Comparison of ENCODE assay signal across 29 cellular contexts in genomic region chr10:5898163-5898562, GRCh38.
"Had no signal": no experiment of that assay in that cellular context is flagged by ENCODE, and none has a peak within 500 bp of the region (broad histone marks: within the 10 kb centered on the region; RNA-seq: fewer than 3 reads in every experiment).

No MANE protein-coding gene starts in this region.

- H3K27me3 Mint-ChIP-seq: activated CD4-positive, alpha-beta memory T cell treated with anti-CD3 and anti-CD28 coated beads for 36 hours; activated CD4-positive, alpha-beta T cell treated with anti-CD3 and anti-CD28 coated beads, Interleukin-2, amount 10 ng/mL, durations not matched to agents 7 days and 5 days; activated naive CD4-positive, alpha-beta T cell treated with anti-CD3 and anti-CD28 coated beads, Interleukin-2, amount 10 ng/mL, durations not matched to agents 7 days and 5 days; activated naive CD8-positive, alpha-beta T cell treated with anti-CD3 and anti-CD28 coated beads for 36 hours had no signal

- H3K27ac ChIP-seq: brain microvascular endothelial cell, Peyer's patch, RWPE1, SJSA1 had no signal

- H3K4me3 ChIP-seq: Peyer's patch, SJSA1 had no signal

- H3K4me3 Mint-ChIP-seq: activated CD4-positive, alpha-beta memory T cell treated with anti-CD3 and anti-CD28 coated beads for 36 hours; activated CD4-positive, alpha-beta T cell treated with anti-CD3 and anti-CD28 coated beads, Interleukin-2, amount 10 ng/mL, durations not matched to agents 7 days and 5 days; activated naive CD4-positive, alpha-beta T cell treated with anti-CD3 and anti-CD28 coated beads, Interleukin-2, amount 10 ng/mL, durations not matched to agents 7 days and 5 days; activated naive CD8-positive, alpha-beta T cell treated with anti-CD3 and anti-CD28 coated beads for 36 hours; activated T-cell treated with anti-CD3 and anti-CD28 coated beads, Interleukin-2, amount 50 U/mL, for 72 hours had no signal

- FAIRE-seq: TTC549 had no signal

- H3K27ac Mint-ChIP-seq: activated CD4-positive, alpha-beta memory T cell treated with anti-CD3 and anti-CD28 coated beads for 36 hours; activated naive CD4-positive, alpha-beta T cell treated with anti-CD3 and anti-CD28 coated beads, Interleukin-2, amount 10 ng/mL, durations not matched to agents 7 days and 5 days; activated naive CD8-positive, alpha-beta T cell treated with anti-CD3 and anti-CD28 coated beads for 36 hours; activated T-cell treated with anti-CD3 and anti-CD28 coated beads, Interleukin-2, amount 50 U/mL, for 72 hours; activated T-helper 2 cell treated with anti-CD3 and anti-CD28 coated beads, Interferon-gamma antibody, Interleukin-2, Interleukin-4, amounts not matched to agents 10 μg/mL and 5 μg/mL and 100 μg/mL, durations not matched to agents 14 hours and 24 hours and 36 hours had no signal

- ATAC-seq: activated T-cell treated with anti-CD3 and anti-CD28 coated beads, Interleukin-2, amount 50 U/mL, for 72 hours; SK-N-SH treated with all-trans-retinoic acid at 6 μM for 48 hours had no signal

- H3K4me1 ChIP-seq: SJSA1 had no signal

- DNase-seq: activated CD4-positive, alpha-beta memory T cell treated with anti-CD3 and anti-CD28 coated beads for 36 hours; activated CD4-positive, alpha-beta T cell treated with anti-CD3 and anti-CD28 coated beads, Interleukin-2, amount 10 ng/mL, durations not matched to agents 7 days and 5 days; activated CD4-positive, CD25-positive, alpha-beta regulatory T cell; activated CD8-positive, alpha-beta memory T cell treated with anti-CD3 and anti-CD28 coated beads for 24 hours; activated gamma-delta T cell treated with Interleukin-2 at 50 U/mL for 16 hours; activated naive CD4-positive, alpha-beta T cell treated with anti-CD3 and anti-CD28 coated beads, Interleukin-2, amount 10 ng/mL, durations not matched to agents 7 days and 5 days; activated naive CD8-positive, alpha-beta T cell treated with anti-CD3 and anti-CD28 coated beads for 36 hours; activated T-cell treated with anti-CD3 and anti-CD28 coated beads, Interleukin-2, amount 50 U/mL, for 72 hours; brain microvascular endothelial cell; Karpas-422; MM.1S; NCI-H1105; NCI-H1436; NCI-H1694 treated with DMSO at 0.1 percent for 48 hours; NCI-H2029 treated with DMSO at 0.1 percent for 48 hours; NCI-H345; NCI-H510A; NCI-H526 treated with DMSO at 0.1 percent for 48 hours; NCI-H82; NK-92 treated with Interleukin-12 subunit alpha and Interleukin-12 subunit beta, amount 100 ng/mL, for 24 hours; Peyer's patch; Right ventricle myocardium superior; SW 1271; T1000 had no signal

- H3K9me3 ChIP-seq: Peyer's patch, SJSA1 had no signal

- H3K27me3 ChIP-seq: brain microvascular endothelial cell, Peyer's patch, SJSA1 had no signal
